In genomic region chr6:14596410-14596809, GRCh38 we compare ENCODE assay signal across 10 cellular contexts.
DNase-seq lines count a peak whose midpoint lies in the region; ATAC-seq lines count a peak whose summit lies in the region.
"Had no signal": no experiment of that assay in that cellular context is flagged by ENCODE, and none has a peak within 500 bp of the region (broad histone marks: within the 10 kb centered on the region; RNA-seq: fewer than 3 reads in every experiment).

No MANE protein-coding gene starts in this region.

- DNase-seq in stimulated activated CD4-positive, alpha-beta T cell treated with anti-CD3 and anti-CD28 coated beads, Interleukin-4, amount 100 ng/mL, for 24 hours = peak; percentile 7
- no peak for DNase-seq in stimulated activated CD4-positive, alpha-beta T cell treated with anti-CD3 and anti-CD28 coated beads, Interleukin-4, amount 100 ng/mL, for 4 hours
- peak; percentile 97 for DNase-seq in SIG-M5 treated with dmso at 0.1 percent for 504 hours (lab: John Stamatoyannopoulos, UW; ENCODE audit: unreplicated experiment)
- peak; percentile 60 for DNase-seq in fibroblast of the conjunctiva (ENCODE audit: low read depth)
- no peak for DNase-seq in NCI-H748 treated with DMSO at 0.1 percent for 48 hours (lab: John Stamatoyannopoulos, UW)
- DNase-seq in NCI-H510A treated with DMSO at 0.1 percent for 48 hours (lab: John Stamatoyannopoulos, UW) = no peak
- DNase-seq in GDM1 (lab: John Stamatoyannopoulos, UW) = no peak
- DNase-seq: colonic mucosa, DMS79 treated with DMSO at 0.1 percent for 48 hours had no signal

- ATAC-seq in GM18858 (IDR thresholded peaks at IDR 0.05; ENCODE audit: unreplicated experiment) = no peak

Comparison
In these comparisons a context has a peak if more than half of its experiments do, and no peak if none do; other contexts are left out.
1. DNase-seq: peak in stimulated activated CD4-positive, alpha-beta T cell treated with anti-CD3 and anti-CD28 coated beads, Interleukin-4, amount 100 ng/mL, for 24 hours (single experiment), SIG-M5 treated with dmso at 0.1 percent for 504 hours (single experiment) and fibroblast of the conjunctiva (single experiment); none in stimulated activated CD4-positive, alpha-beta T cell treated with anti-CD3 and anti-CD28 coated beads, Interleukin-4, amount 100 ng/mL, for 4 hours (0 of 2), NCI-H748 treated with DMSO at 0.1 percent for 48 hours (single experiment), NCI-H510A treated with DMSO at 0.1 percent for 48 hours (single experiment) and GDM1 (single experiment).